Comparison of ENCODE assay signal across 8 cellular contexts in genomic region chr11:61776561-61777075, GRCh38. TPM values are rescaled to one million over a fixed set of nuclear protein-coding genes. Genes with fewer than 3 reads are reported as not detected.
A peak's percentile ranks its signal among the peaks of the same experiment; 100 is the strongest.
DNase-seq lines count a peak whose midpoint lies in the region; ATAC-seq and TF ChIP-seq lines count a peak whose summit lies in the region.

No MANE protein-coding gene starts in this region.

- H3K4me3 ChIP-seq in DOHH2 (ENCODE audit: low read length) (no peak overlapping the region), SK-N-SH (ENCODE audit: low read depth in 2 of 2, low read length in 1 of 2) (no peak overlapping the region), adrenal gland (peak overlapping the region in 1 of 4 donors; percentile 50), right cardiac atrium (ENCODE audit: low read length) (no peak overlapping the region)

- peaks cover 22% of the 10 kb centered on the region for H3K4me1 ChIP-seq in DOHH2 (ENCODE audit: control insufficient read depth, low read length)
- peaks cover 0 to 34% of the 10 kb centered on the region in 2 experiments; a peak in 1 of 4 replicates for H3K4me1 ChIP-seq in SK-N-SH (ENCODE audit: control insufficient read depth in 1 of 2, insufficient read depth in 2 of 2, low read depth in 1 of 2, low read length in 1 of 2)
- peaks cover 0 to 11% of the 10 kb centered on the region in 2 donors for H3K4me1 ChIP-seq in adrenal gland (replicated peaks in 1 of 2)
- no peaks in the 10 kb centered on the region for H3K4me1 ChIP-seq in right cardiac atrium (ENCODE audit: control insufficient read depth, insufficient read depth, low read length)

- peak in 1 of 2 donors; percentile 14 for ATAC-seq in right cardiac atrium
- no peak for ATAC-seq in HG03175 (IDR thresholded peaks at IDR 0.05; ENCODE audit: unreplicated experiment)

- POLR2A ChIA-PET in SK-N-SH (lab: Yijun Ruan, JAX): no interaction called here

- peaks cover 19% of the 10 kb centered on the region for H3K27me3 Mint-ChIP-seq in HFFc6 (ENCODE audit: insufficient read depth)

- CTCF ChIA-PET in SK-N-SH (lab: Yijun Ruan, JAX): interaction anchor here (0.6 to 3.7 kb wide), 11 partner anchors 11 to 331 kb away, joined by 3 to 35 read pairs (median 4); no protein-coding TSS in a partner anchor

- TF ChIP-seq CTCF in DOHH2 (IDR thresholded peaks at IDR 0.05; ENCODE audit: low read depth, low read length, poor library complexity, severe bottlenecking) (peak; percentile 91), HFFc6 (IDR thresholded peaks at IDR 0.05) (peak; percentile 94), SK-N-SH (IDR thresholded peaks at IDR 0.05) (peak; percentile 73), adrenal gland (IDR thresholded peaks at IDR 0.05) (peak; percentile 66 to 75 (median 70))

- H3K27ac ChIP-seq in DOHH2 (ENCODE audit: low read depth, low read length): no peak overlapping the region
- no peak overlapping the region; a peak in 1 of 4 replicates for H3K27ac ChIP-seq in SK-N-SH (ENCODE audit: low read depth in 2 of 2, low read length in 1 of 2)
- peak overlapping the region in 4 of 5 donors; percentile 39 to 80 (median 60) for H3K27ac ChIP-seq in adrenal gland
- no peak overlapping the region for H3K27ac ChIP-seq in right cardiac atrium (ENCODE audit: low read length)

- no peak for TF ChIP-seq EP300 in SK-N-SH (IDR thresholded peaks at IDR 0.05; ENCODE audit: borderline replicate concordance in 1 of 2, low read depth in 1 of 2, low read length in 1 of 2)

- H4K20me1 ChIP-seq in DOHH2 (ENCODE audit: control insufficient read depth, insufficient read depth, low read depth, low read length): no peaks in the 10 kb centered on the region
- no peaks in the 10 kb centered on the region for H4K20me1 ChIP-seq in SK-N-SH (ENCODE audit: insufficient read depth)

- H3K27ac Mint-ChIP-seq in HFFc6: no peak overlapping the region

- H3K36me3 Mint-ChIP-seq in HFFc6 (ENCODE audit: low read depth): no peaks in the 10 kb centered on the region

- no peaks in the 10 kb centered on the region for H3K9me3 Mint-ChIP-seq in HFFc6

- H3K79me2 ChIP-seq in DOHH2 (ENCODE audit: control insufficient read depth, low read length): no peaks in the 10 kb centered on the region
- H3K79me2 ChIP-seq in SK-N-SH (ENCODE audit: insufficient read depth): no peaks in the 10 kb centered on the region

- H2AFZ ChIP-seq in SK-N-SH (ENCODE audit: low read depth): no peak overlapping the region

- intact Hi-C loops in adrenal gland (cut with DNase I) (no loop called here), right cardiac atrium (cut with DNase I) (no loop called here)

- WGBS in SK-N-SH (ENCODE audit: low lambda C conversion rate): 86% methylated on average over 7 of the region's 9 CpGs
- WGBS in adrenal gland, 4 donors: 20 to 56% (median 45%) methylated on average over 2 to 9 of the region's 9 CpGs
- WGBS in right cardiac atrium: 70% methylated on average over 9 of the region's 9 CpGs

- H3F3A ChIP-seq in DOHH2 (ENCODE audit: control insufficient read depth, insufficient read depth) (no peaks in the 10 kb centered on the region), SK-N-SH (replicated peaks; ENCODE audit: insufficient read depth) (no peaks in the 10 kb centered on the region)

- TF ChIP-seq RAD21 in SK-N-SH (IDR thresholded peaks at IDR 0.05; ENCODE audit: low read length): peak; percentile 70

- no peaks in the 10 kb centered on the region for H3K36me3 ChIP-seq in DOHH2 (ENCODE audit: control insufficient read depth, low read length)
- H3K36me3 ChIP-seq in SK-N-SH (replicated peaks in 1 of 2; ENCODE audit: control insufficient read depth in 1 of 2, insufficient read depth in 2 of 2, low read length in 1 of 2): no peaks in the 10 kb centered on the region
- no peaks in the 10 kb centered on the region for H3K36me3 ChIP-seq in adrenal gland (replicated peaks in 1 of 2)

- no peak overlapping the region for H3K9ac ChIP-seq in SK-N-SH

- H3K4me3 Mint-ChIP-seq in HFFc6: no peak overlapping the region

- H3K4me1 Mint-ChIP-seq in HFFc6 (ENCODE audit: low read depth): no peaks in the 10 kb centered on the region

- H3K27me3 ChIP-seq in DOHH2 (ENCODE audit: control insufficient read depth, low read length): peaks cover 11% of the 10 kb centered on the region
- no peaks in the 10 kb centered on the region for H3K27me3 ChIP-seq in SK-N-SH (ENCODE audit: insufficient read depth)
- H3K27me3 ChIP-seq in adrenal gland: no peaks in the 10 kb centered on the region
- H3K27me3 ChIP-seq in right cardiac atrium (ENCODE audit: control insufficient read depth, insufficient read depth): no peaks in the 10 kb centered on the region

- H3K4me2 ChIP-seq in DOHH2 (ENCODE audit: low read length) (peak overlapping the region; percentile 70; the same call in 1 of the 2 replicates), SK-N-SH (no peak overlapping the region)

- no peak for TF ChIP-seq POLR2A in adrenal gland (IDR thresholded peaks at IDR 0.05)

- no peaks in the 10 kb centered on the region for H3K9me2 ChIP-seq in DOHH2 (replicated peaks; ENCODE audit: control insufficient read depth, low read length)
- H3K9me2 ChIP-seq in SK-N-SH: no peaks in the 10 kb centered on the region

- no peaks in the 10 kb centered on the region for H3K9me3 ChIP-seq in DOHH2 (ENCODE audit: control insufficient read depth, insufficient read depth, low read length)
- no peaks in the 10 kb centered on the region for H3K9me3 ChIP-seq in SK-N-SH
- no peaks in the 10 kb centered on the region for H3K9me3 ChIP-seq in adrenal gland (replicated peaks in 1 of 3)
- H3K9me3 ChIP-seq in right cardiac atrium (ENCODE audit: control insufficient read depth, low read length): no peaks in the 10 kb centered on the region

- peak; percentile 54 for DNase-seq in HFFc6
- peak; percentile 90 for DNase-seq in SK-N-SH
- peak; percentile 70 to 82 (median 77) for DNase-seq in adrenal gland
- peak; percentile 46 to 80 (median 76) for DNase-seq in right cardiac atrium
- peak; percentile 19 to 58 for DNase-seq in stimulated activated CD4-positive, alpha-beta T cell treated with anti-CD3 and anti-CD28 coated beads, Interleukin-12 subunit alpha, Interleukin-12 subunit beta, amount 100 ng/mL, for 24 hours (ENCODE audit: low read depth in 2 of 2)
- no peak for DNase-seq in NCI-H2107 treated with DMSO at 0.1 percent for 48 hours (lab: John Stamatoyannopoulos, UW; ENCODE audit: unreplicated experiment)

TF ChIP-seq in SK-N-SH, 30 proteins besides CTCF, POLR2A, EP300 and RAD21 (continues in another document):
- peak; percentile 73 for TF ChIP-seq SMC3 (IDR thresholded peaks at IDR 0.05; ENCODE audit: low read depth, low read length)
- TF ChIP-seq TCF12 (IDR thresholded peaks at IDR 0.05): no peak
- TF ChIP-seq TAF1 (IDR thresholded peaks at IDR 0.05; ENCODE audit: borderline replicate concordance, low read depth, low read length): no peak

RNA-seq across cellular contexts. Expression of gene TMEM258, which starts 15.8 kb away (rescaled TPM):
- total RNA-seq in HFFc6 (2021; fragmentation: NEBNext Ultra II Directional; extraction: Animal tissue kit (Norgen Biotek cat#: 25700)): 100 to 1,000 TPM; 134 to 173 (median 145) TPM
- polyA plus RNA-seq in SK-N-SH (2012; rRNA removed) (454 and 617 TPM in 2 replicates), adrenal gland (100 to 1,000 TPM in 2 of 3 donors, 10 to 100 TPM in 1; 91.5 to 215 (median 137) TPM), right cardiac atrium (170 TPM)
- polyA plus RNA-seq in SK-N-SH (2012; cell fraction: cytosol; rRNA removed): 466 and 537 TPM in 2 replicates
- polyA plus RNA-seq in SK-N-SH (2012; cell fraction: nucleus; rRNA removed): 90.9 and 135 TPM in 2 replicates
- total RNA-seq in adrenal gland (100 to 1,000 TPM in 4 of 8 donors, 10 to 100 TPM in 4; 22.8 to 161 (median 116) TPM), right cardiac atrium (100 to 1,000 TPM; 107 to 113 (median 111) TPM)

RNA-seq across cellular contexts. Expression of gene FEN1, which starts 16.1 kb away (rescaled TPM):
- total RNA-seq in HFFc6 (2021; fragmentation: NEBNext Ultra II Directional; extraction: Animal tissue kit (Norgen Biotek cat#: 25700)): 10 to 100 TPM; 25.6 to 45.6 (median 37.4) TPM
- polyA plus RNA-seq in SK-N-SH (2012; rRNA removed) (35.9 and 39.5 TPM in 2 replicates), adrenal gland (10 to 100 TPM in 1 of 3 donors, 1 to 10 TPM in 2; 3.9 to 32.0 (median 4.5) TPM), right cardiac atrium (4.6 TPM)
- polyA plus RNA-seq in SK-N-SH (2012; cell fraction: cytosol; rRNA removed): 33.0 and 38.9 TPM in 2 replicates
- polyA plus RNA-seq in SK-N-SH (2012; cell fraction: nucleus; rRNA removed): 16.8 and 18.5 TPM in 2 replicates
- total RNA-seq in adrenal gland (10 to 100 TPM in 4 of 8 donors, 1 to 10 TPM in 4; 8.4 to 25.6 (median 10.0) TPM), right cardiac atrium (1 to 10 TPM; 4.6 to 5.4 (median 5.1) TPM)

RNA-seq across cellular contexts. Expression of gene MYRF, which starts 24.2 kb away (rescaled TPM):
- total RNA-seq in HFFc6 (2021; fragmentation: NEBNext Ultra II Directional; extraction: Animal tissue kit (Norgen Biotek cat#: 25700)): under 1 TPM; 0.24 to 0.67 (median 0.53) TPM
- 1.8 and 2.8 TPM in 2 replicates for polyA plus RNA-seq in SK-N-SH (2012; rRNA removed)
- polyA plus RNA-seq in SK-N-SH (2012; cell fraction: cytosol; rRNA removed): 0.97 and 1.4 TPM in 2 replicates
- 8.2 and 10.0 TPM in 2 replicates for polyA plus RNA-seq in SK-N-SH (2012; cell fraction: nucleus; rRNA removed)
- total RNA-seq in adrenal gland: 1 to 10 TPM in 3 of 8 donors, under 1 TPM in 5; 0.13 to 2.6 (median 0.67) TPM
- polyA plus RNA-seq in adrenal gland: 1 to 10 TPM in 2 of 3 donors, under 1 TPM in 1; 0.61 to 1.4 (median 1.1) TPM
- 1 to 10 TPM in 3 of 4 donors, under 1 TPM in 1; 0.62 to 1.9 (median 1.4) TPM for total RNA-seq in right cardiac atrium
- polyA plus RNA-seq in right cardiac atrium: 0.70 TPM

RNA-seq across cellular contexts. Expression of gene FADS1, which starts 40.2 kb away (rescaled TPM):
- 10 to 100 TPM; 25.9 to 39.1 (median 36.4) TPM for total RNA-seq in HFFc6 (2021; fragmentation: NEBNext Ultra II Directional; extraction: Animal tissue kit (Norgen Biotek cat#: 25700))
- 20.6 and 26.4 TPM in 2 replicates for polyA plus RNA-seq in SK-N-SH (2012; rRNA removed)
- polyA plus RNA-seq in SK-N-SH (2012; cell fraction: cytosol; rRNA removed): 13.8 and 18.5 TPM in 2 replicates
- polyA plus RNA-seq in SK-N-SH (2012; cell fraction: nucleus; rRNA removed): 17.8 and 27.8 TPM in 2 replicates
- total RNA-seq in adrenal gland: 100 to 1,000 TPM in 5 of 8 donors, 10 to 100 TPM in 3; 60.3 to 361 (median 102) TPM
- 100 to 1,000 TPM in 1 of 3 donors, 10 to 100 TPM in 2; 28.3 to 410 (median 32.1) TPM for polyA plus RNA-seq in adrenal gland
- total RNA-seq in right cardiac atrium: 10 to 100 TPM; 41.3 to 45.7 (median 43.3) TPM
- 27.6 TPM for polyA plus RNA-seq in right cardiac atrium

RNA-seq across cellular contexts. Expression of gene FADS2, which starts 51.5 kb away (rescaled TPM):
- 100 to 1,000 TPM in 1 of 6 experiments, 10 to 100 TPM in 5; 56.0 to 105 (median 81.1) TPM for total RNA-seq in HFFc6 (2021; fragmentation: NEBNext Ultra II Directional; extraction: Animal tissue kit (Norgen Biotek cat#: 25700))
- 67.8 and 77.1 TPM in 2 replicates for polyA plus RNA-seq in SK-N-SH (2012; rRNA removed)
- 35.0 and 46.7 TPM in 2 replicates for polyA plus RNA-seq in SK-N-SH (2012; cell fraction: cytosol; rRNA removed)
- 81.1 and 91.8 TPM in 2 replicates for polyA plus RNA-seq in SK-N-SH (2012; cell fraction: nucleus; rRNA removed)
- total RNA-seq in adrenal gland: 1,000 to 10,000 TPM in 2 of 8 donors, 100 to 1,000 TPM in 6; 302 to 1,301 (median 562) TPM
- 1,000 to 10,000 TPM in 1 of 3 donors, 100 to 1,000 TPM in 2; 134 to 1,327 (median 153) TPM for polyA plus RNA-seq in adrenal gland
- total RNA-seq in right cardiac atrium: 10 to 100 TPM; 16.4 to 38.1 (median 31.1) TPM
- polyA plus RNA-seq in right cardiac atrium: 30.6 TPM

Comparison
In these comparisons a context has a peak if more than half of its experiments do, and no peak if none do; other contexts are left out.
1. H3K27ac ChIP-seq: peak in adrenal gland (4 of 5); none in DOHH2 (single experiment), SK-N-SH (0 of 2) and right cardiac atrium (single experiment).
2. Peak in every context shown above with its lines, with median percentiles within 50 percentile points of each other: CTCF ChIP-seq.